29 cellular contexts compared by ENCODE assay signal in the genomic region with DNA sequence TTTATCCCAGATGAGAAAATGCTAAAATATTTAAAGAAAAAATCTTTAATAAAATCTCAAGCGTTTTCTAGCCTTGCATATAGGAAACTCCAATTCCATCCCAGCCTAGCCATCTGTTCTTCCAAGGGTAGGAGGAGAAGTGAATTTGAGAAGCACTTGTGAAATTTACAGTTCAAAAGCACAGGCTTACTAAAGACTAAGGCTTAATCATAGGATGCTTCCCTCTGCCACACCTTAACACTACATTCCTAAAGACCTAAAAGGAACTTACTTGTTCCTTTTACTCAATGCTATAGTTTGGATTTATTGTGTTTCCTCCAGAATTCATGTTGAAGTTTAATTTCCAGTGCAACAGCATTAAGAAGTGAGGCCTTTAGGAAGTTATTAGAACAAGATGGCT.
"Had no signal": no experiment of that assay in that cellular context is flagged by ENCODE, and none has a peak within 500 bp of the region (broad histone marks: within the 10 kb centered on the region; RNA-seq: fewer than 3 reads in every experiment).

No MANE protein-coding gene starts in this region.

- H3K36me3 Mint-ChIP-seq: activated naive CD8-positive, alpha-beta T cell; neural progenitor cell; stimulated activated naive B cell treated with anti-CD40 and anti-IgM and Interleukin-4, amounts not matched to agents 10 μg/mL and 1 μg/mL and 100 μg/mL, for 72 hours had no signal

- H3K27ac Mint-ChIP-seq: activated CD4-positive, alpha-beta T cell treated with anti-CD3 and anti-CD28 coated beads, Interleukin-2, amount 10 ng/mL, durations not matched to agents 24 days and 14 days; activated CD8-positive, alpha-beta T cell treated with anti-CD3 and anti-CD28 coated beads for 36 hours; activated naive CD8-positive, alpha-beta T cell; natural killer cell; neural progenitor cell; stimulated activated naive B cell treated with anti-CD40 and anti-IgM and Interleukin-4, amounts not matched to agents 10 μg/mL and 1 μg/mL and 100 μg/mL, for 72 hours; T-helper 1 cell treated with Interleukin-12 subunit alpha and Interleukin-12 subunit beta and Interleukin-4 antibody, amounts not matched to agents 30 μg/mL and 1 μg/mL, for 36 hours had no signal

- ATAC-seq: activated CD8-positive, alpha-beta T cell treated with anti-CD3 and anti-CD28 coated beads for 36 hours; left lobe of liver; lower lobe of right lung; natural killer cell; stimulated activated naive B cell treated with anti-CD40 and anti-IgM and Interleukin-4, amounts not matched to agents 10 μg/mL and 1 μg/mL and 100 μg/mL, for 72 hours had no signal

- H3K9ac ChIP-seq: neural progenitor cell had no signal

- H3K4me3 ChIP-seq: coronary artery, dorsolateral prefrontal cortex, lower lobe of right lung, neural progenitor cell, right atrium auricular region, smooth muscle cell, tibial nerve had no signal

- DNase-seq: activated CD4-positive, alpha-beta T cell treated with anti-CD3 and anti-CD28 coated beads, Interleukin-2, amount 10 ng/mL, durations not matched to agents 24 days and 14 days; activated CD4-positive, CD25-positive, alpha-beta regulatory T cell treated with anti-CD3 and anti-CD28 coated beads, Interleukin-2, amount 50 U/mL, for 72 hours; activated CD8-positive, alpha-beta T cell treated with anti-CD3 and anti-CD28 coated beads for 36 hours; activated effector memory CD4-positive, alpha-beta T cell treated with Interleukin-2 at 50 U/mL for 16 hours; activated naive CD4-positive, alpha-beta T cell treated with Interleukin-2 at 50 U/mL for 16 hours; activated T-cell treated with anti-CD3 and anti-CD28 coated beads for 4 hours; anterior cingulate cortex; dorsolateral prefrontal cortex; effector memory CD4-positive, alpha-beta T cell; head of caudate nucleus; hypothalamus; kidney glomerular epithelial cell; lower lobe of right lung; mesendoderm; natural killer cell; occipital lobe; stimulated activated CD4-positive, alpha-beta T cell treated with anti-CD3 and anti-CD28 coated beads, Interleukin-15, amount 100 ng/mL, for 24 hours; stimulated activated CD4-positive, alpha-beta T cell treated with anti-CD3 and anti-CD28 coated beads, Interleukin-2, amount 100 ng/mL, for 24 hours; stimulated activated naive B cell treated with anti-CD40 and anti-IgM and Interleukin-4, amounts not matched to agents 10 μg/mL and 1 μg/mL and 100 μg/mL, for 72 hours; T-helper 9 cell; WERI-Rb-1 had no signal

- H3K4me1 Mint-ChIP-seq: activated CD4-positive, alpha-beta T cell treated with anti-CD3 and anti-CD28 coated beads, Interleukin-2, amount 10 ng/mL, durations not matched to agents 24 days and 14 days; natural killer cell; neural progenitor cell; stimulated activated naive B cell treated with anti-CD40 and anti-IgM and Interleukin-4, amounts not matched to agents 10 μg/mL and 1 μg/mL and 100 μg/mL, for 72 hours had no signal

- H3K4me3 Mint-ChIP-seq: activated CD4-positive, alpha-beta T cell treated with anti-CD3 and anti-CD28 coated beads, Interleukin-2, amount 10 ng/mL, durations not matched to agents 24 days and 14 days; activated CD8-positive, alpha-beta T cell treated with anti-CD3 and anti-CD28 coated beads for 36 hours; activated naive CD8-positive, alpha-beta T cell; natural killer cell; neural progenitor cell; stimulated activated naive B cell treated with anti-CD40 and anti-IgM and Interleukin-4, amounts not matched to agents 10 μg/mL and 1 μg/mL and 100 μg/mL, for 72 hours; T-helper 1 cell treated with Interleukin-12 subunit alpha and Interleukin-12 subunit beta and Interleukin-4 antibody, amounts not matched to agents 30 μg/mL and 1 μg/mL, for 36 hours had no signal

- H3K27me3 Mint-ChIP-seq: activated CD4-positive, alpha-beta T cell treated with anti-CD3 and anti-CD28 coated beads, Interleukin-2, amount 10 ng/mL, durations not matched to agents 24 days and 14 days; activated CD8-positive, alpha-beta T cell treated with anti-CD3 and anti-CD28 coated beads for 36 hours; activated naive CD8-positive, alpha-beta T cell; stimulated activated naive B cell treated with anti-CD40 and anti-IgM and Interleukin-4, amounts not matched to agents 10 μg/mL and 1 μg/mL and 100 μg/mL, for 72 hours had no signal

- H3K27ac ChIP-seq: coronary artery, dorsolateral prefrontal cortex, lower lobe of right lung, neural progenitor cell, right atrium auricular region, tibial nerve, WERI-Rb-1 had no signal

- H3K9me3 ChIP-seq: lower lobe of right lung had no signal

- H3K4me1 ChIP-seq: lower lobe of right lung, neural progenitor cell, right atrium auricular region, tibial nerve had no signal

- H3K36me3 ChIP-seq: lower lobe of right lung, neural progenitor cell, right atrium auricular region, tibial nerve, WERI-Rb-1 had no signal

- H3K27me3 ChIP-seq: dorsolateral prefrontal cortex, neural progenitor cell, right atrium auricular region, tibial nerve had no signal
